Comparison of ENCODE assay signal across 10 cellular contexts in genomic region chr22:32801001-32801435, GRCh38. TPM values are rescaled to one million over a fixed set of nuclear protein-coding genes. Genes with fewer than 3 reads are reported as not detected.
A peak's percentile ranks its signal among the peaks of the same experiment; 100 is the strongest.
DNase-seq lines count a peak whose midpoint lies in the region; ATAC-seq and TF ChIP-seq lines count a peak whose summit lies in the region.
"Had no signal": no experiment of that assay in that cellular context is flagged by ENCODE, and none has a peak within 500 bp of the region (broad histone marks: within the 10 kb centered on the region; RNA-seq: fewer than 3 reads in every experiment).

No MANE protein-coding gene starts in this region.

- H3K36me3 ChIP-seq in HCT116 (ENCODE audit: control insufficient read depth in 1 of 2, insufficient read depth in 2 of 2, low read length in 2 of 2) (no peaks in the 10 kb centered on the region), skeletal muscle satellite cell (ENCODE audit: insufficient read depth, low read length) (no peaks in the 10 kb centered on the region)

- H2AFZ ChIP-seq in HCT116 (ENCODE audit: low read depth, low read length, poor library complexity, severe bottlenecking): no peak overlapping the region

- H4K20me1 ChIP-seq in HCT116 (ENCODE audit: insufficient read depth): no peaks in the 10 kb centered on the region

- TF ChIP-seq POLR2A in HCT116 (IDR thresholded peaks at IDR 0.05; ENCODE audit: borderline replicate concordance, extremely low read depth, insufficient read depth, insufficient read length): no peak

- no peaks in the 10 kb centered on the region for H3K9me3 ChIP-seq in HCT116 (ENCODE audit: control insufficient read depth in 1 of 2, insufficient read depth in 1 of 2, low read depth in 1 of 2, low read length in 2 of 2)
- no peaks in the 10 kb centered on the region for H3K9me3 ChIP-seq in skeletal muscle satellite cell (replicated peaks; ENCODE audit: low read length)

- peaks cover 2 to 7% of the 10 kb centered on the region in 2 experiments; a peak in 1 of 4 replicates for H3K4me1 ChIP-seq in HCT116 (ENCODE audit: control insufficient read depth in 1 of 2, insufficient read depth in 2 of 2, low read length in 2 of 2)
- peaks cover 31% of the 10 kb centered on the region for H3K4me1 ChIP-seq in skeletal muscle satellite cell (ENCODE audit: control insufficient read depth, insufficient read depth, low read length)

- no TSS peak for BruUV-seq in HCT116 (replicated peaks; lab: Mats Ljungman, UMichigan)

- intact Hi-C loops in HCT116 (cut with micrococcal nuclease): loop anchor here (10.0 kb wide), 1 partner anchor 56 kb away; no protein-coding TSS in a partner anchor

- CTCF ChIA-PET in HCT116 (lab: Charles Lee): no interaction called here

- H3K4me2 ChIP-seq in HCT116 (ENCODE audit: low read length): peak overlapping the region; percentile 55
- H3K4me2 ChIP-seq in skeletal muscle satellite cell (ENCODE audit: low read length): peak overlapping the region; percentile 69

- POLR2A ChIA-PET in HCT116 (lab: Charles Lee): no interaction called here

- RAD21 ChIA-PET in HCT116 (lab: Charles Lee; ENCODE audit: low non-redundant PET in 1 of 2, low total read pairs in 2 of 2, uncharacterized antibody in 2 of 2, unreplicated experiment in 2 of 2): no interaction called here

- in situ Hi-C loops in ACHN (cut with HindIII; ENCODE audit: low pct_ligation_motif_present, low pct_unique_long_range_greater_than_20kb, low sequenced_read_pairs): no loop called here

- no peak for ATAC-seq in HCT116
- ATAC-seq in GM21390 (IDR thresholded peaks at IDR 0.05; ENCODE audit: unreplicated experiment): no peak
- no peak for ATAC-seq in HG03460 (IDR thresholded peaks at IDR 0.05; ENCODE audit: unreplicated experiment)

- no peak for TF ChIP-seq CTCF in HCT116 (IDR thresholded peaks at IDR 0.05 in 2 of 3, conservative IDR thresholded peaks at IDR 0.05 in 1 of 3; ENCODE audit: borderline replicate concordance in 1 of 3, insufficient read depth in 1 of 3, low read depth in 2 of 3, low read length in 2 of 3)
- no peak for TF ChIP-seq CTCF in cardiac fibroblast (IDR thresholded peaks at IDR 0.05; ENCODE audit: low read depth, low read length)

- no peak overlapping the region for H3K27ac ChIP-seq in HCT116 (ENCODE audit: low read depth, low read length)
- peak overlapping the region; percentile 72 for H3K27ac ChIP-seq in layer of hippocampus (ENCODE audit: low read depth, low read length)
- H3K27ac ChIP-seq: VCaP had no signal

- no peaks in the 10 kb centered on the region for H3K79me2 ChIP-seq in HCT116 (ENCODE audit: insufficient read depth, low read length)

- H3K4me3 ChIP-seq in HCT116 (replicated peaks in 1 of 2; ENCODE audit: low read depth in 1 of 2, low read length in 2 of 2): no peak overlapping the region
- peak overlapping the region; percentile 55 to 70 for H3K4me3 ChIP-seq in cardiac fibroblast (replicated peaks in 1 of 2; ENCODE audit: low read depth in 2 of 2, low read length in 2 of 2)
- peak overlapping the region; percentile 74 for H3K4me3 ChIP-seq in skeletal muscle satellite cell (ENCODE audit: low read length)

- no peak for TF ChIP-seq RAD21 in HCT116 (IDR thresholded peaks at IDR 0.05; ENCODE audit: low read depth)

- H3K9ac ChIP-seq in HCT116 (ENCODE audit: low read length) (no peak overlapping the region), skeletal muscle satellite cell (ENCODE audit: low read depth, low read length) (no peak overlapping the region)

- peaks cover 5% of the 10 kb centered on the region; the same call in 1 of the 2 replicates for H3K27me3 ChIP-seq in HCT116 (ENCODE audit: insufficient read depth, low read length)
- no peaks in the 10 kb centered on the region for H3K27me3 ChIP-seq in layer of hippocampus (ENCODE audit: control insufficient read depth, insufficient read depth, low read length)
- no peaks in the 10 kb centered on the region for H3K27me3 ChIP-seq in skeletal muscle satellite cell (ENCODE audit: control insufficient read depth, insufficient read depth, low read length)

- DNase-seq in HCT116 (ENCODE audit: low read depth, low spot score) (no peak), cardiac fibroblast (ENCODE audit: low read depth in 2 of 2) (no peak), medulla oblongata (ENCODE audit: extremely low spot score) (no peak), ACHN (no peak)
- DNase-seq: NCI-H446 treated with DMSO at 0.1 percent for 48 hours had no signal

- no peaks in the 10 kb centered on the region for H3K9me2 ChIP-seq in HCT116 (ENCODE audit: insufficient read depth)

TF ChIP-seq in HCT116, 20 proteins besides CTCF, POLR2A, EP300 and RAD21:
- TF ChIP-seq FOSL1 (IDR thresholded peaks at IDR 0.05; ENCODE audit: low read depth): no peak
- TF ChIP-seq MAX (IDR thresholded peaks at IDR 0.05): no peak
- TF ChIP-seq ELF1 (IDR thresholded peaks at IDR 0.05; ENCODE audit: borderline replicate concordance, low read depth): no peak
- no peak for TF ChIP-seq SRF (IDR thresholded peaks at IDR 0.05; ENCODE audit: low read depth)
- TF ChIP-seq YY1 (IDR thresholded peaks at IDR 0.05; ENCODE audit: extremely low read depth, insufficient replicate concordance, low read depth, low read length): no peak
- no peak for TF ChIP-seq ZNF274 (IDR thresholded peaks at IDR 0.05; ENCODE audit: low read depth, low read length)
- TF ChIP-seq, protein P1, sequence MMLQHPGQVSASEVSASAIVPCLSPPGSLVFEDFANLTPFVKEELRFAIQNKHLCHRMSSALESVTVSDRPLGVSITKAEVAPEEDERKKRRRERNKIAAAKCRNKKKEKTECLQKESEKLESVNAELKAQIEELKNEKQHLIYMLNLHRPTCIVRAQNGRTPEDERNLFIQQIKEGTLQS (IDR thresholded peaks at IDR 0.05): no peak
- no peak for TF ChIP-seq JUND (IDR thresholded peaks at IDR 0.05)
- TF ChIP-seq SIN3A (IDR thresholded peaks at IDR 0.05; ENCODE audit: low read depth): no peak
- TF ChIP-seq, protein P2, sequence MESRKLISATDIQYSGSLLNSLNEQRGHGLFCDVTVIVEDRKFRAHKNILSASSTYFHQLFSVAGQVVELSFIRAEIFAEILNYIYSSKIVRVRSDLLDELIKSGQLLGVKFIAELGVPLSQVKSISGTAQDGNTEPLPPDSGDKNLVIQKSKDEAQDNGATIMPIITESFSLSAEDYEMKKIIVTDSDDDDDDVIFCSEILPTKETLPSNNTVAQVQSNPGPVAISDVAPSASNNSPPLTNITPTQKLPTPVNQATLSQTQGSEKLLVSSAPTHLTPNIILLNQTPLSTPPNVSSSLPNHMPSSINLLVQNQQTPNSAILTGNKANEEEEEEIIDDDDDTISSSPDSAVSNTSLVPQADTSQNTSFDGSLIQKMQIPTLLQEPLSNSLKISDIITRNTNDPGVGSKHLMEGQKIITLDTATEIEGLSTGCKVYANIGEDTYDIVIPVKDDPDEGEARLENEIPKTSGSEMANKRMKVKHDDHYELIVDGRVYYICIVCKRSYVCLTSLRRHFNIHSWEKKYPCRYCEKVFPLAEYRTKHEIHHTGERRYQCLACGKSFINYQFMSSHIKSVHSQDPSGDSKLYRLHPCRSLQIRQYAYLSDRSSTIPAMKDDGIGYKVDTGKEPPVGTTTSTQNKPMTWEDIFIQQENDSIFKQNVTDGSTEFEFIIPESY (IDR thresholded peaks at IDR 0.05; ENCODE audit: extremely low read depth, insufficient replicate concordance, low read length): no peak
- TF ChIP-seq SP1 (IDR thresholded peaks at IDR 0.05; ENCODE audit: low read depth): no peak
- no peak for TF ChIP-seq POLR2AphosphoS5 (IDR thresholded peaks at IDR 0.05; ENCODE audit: low read depth, low read length)

RNA-seq across cellular contexts. Expression of gene TIMP3, which starts 0.5 kb away (rescaled TPM):
- 2.2 TPM for total RNA-seq in HCT116 (2021; ENCODE audit: unreplicated experiment)
- 1.1 TPM in 2 replicates for polyA plus RNA-seq in HCT116 (2012)
- total RNA-seq in skeletal muscle satellite cell (2012; rRNA removed): 53.0 and 56.8 TPM in 2 replicates

Comparison
In these comparisons a context has a peak if more than half of its experiments do, and no peak if none do; other contexts are left out.
1. H3K4me3 ChIP-seq: peak in cardiac fibroblast (2 of 2) and skeletal muscle satellite cell (single experiment); none in HCT116 (0 of 2).